Comparison of ENCODE assay signal across 8 cellular contexts in the genomic region with DNA sequence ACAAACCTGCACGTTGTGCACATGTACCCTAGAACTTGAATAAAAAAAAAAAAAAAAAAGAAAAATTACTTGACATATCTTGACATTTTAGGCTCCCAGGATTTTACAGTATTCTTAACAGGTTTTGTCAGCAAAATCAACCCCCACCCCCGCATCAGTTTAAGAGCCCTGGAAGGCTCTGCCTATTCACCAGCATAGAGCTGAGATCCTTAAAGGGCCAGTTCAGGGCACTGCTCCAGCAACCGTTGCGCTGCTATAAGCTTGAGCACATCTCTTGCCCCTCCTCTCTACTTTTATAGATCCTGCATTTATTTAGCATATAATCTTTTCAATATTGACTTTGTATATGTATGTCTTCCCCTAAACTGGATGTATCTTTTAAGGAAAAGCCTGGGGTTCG. TPM values are rescaled to one million over a fixed set of nuclear protein-coding genes. Genes with fewer than 3 reads are reported as not detected.
A peak's percentile ranks its signal among the peaks of the same experiment; 100 is the strongest.
DNase-seq lines count a peak whose midpoint lies in the region; ATAC-seq and TF ChIP-seq lines count a peak whose summit lies in the region.

No MANE protein-coding gene starts in this region.

- peak overlapping the region; percentile 92 for H3K4me2 ChIP-seq in IMR-90 (ENCODE audit: low read depth, low read length)

- no TSS peak for BruUV-seq in IMR-90 (replicated peaks; lab: Mats Ljungman, UMichigan)

- WGBS in IMR-90 (ENCODE audit: extremely low coverage in 2 of 2, insufficient read length in 1 of 2), 2 experiments, result no CpG with 5 or more reads among the region's 5 CpGs

- POLR2A ChIA-PET in IMR-90 (lab: Charles Lee; ENCODE audit: unreplicated experiment), result interaction anchor here (0.7 to 1.8 kb wide), 2 partner anchors 35 to 53 kb away, joined by 7 to 14 read pairs; a partner anchor contains a TSS

- H3K4me1 ChIP-seq in IMR-90 (ENCODE audit: control insufficient read depth, insufficient read depth, low read length) (peaks cover 2% of the 10 kb centered on the region; the same call in 1 of the 2 replicates), breast epithelium (no peaks in the 10 kb centered on the region), skeletal muscle tissue (ENCODE audit: control insufficient read depth in 3 of 3, insufficient read depth in 3 of 3, low read length in 3 of 3) (peaks cover 22 to 38% (median 22%) of the 10 kb centered on the region in 3 donors)

- CTCF ChIA-PET in IMR-90 (lab: Yijun Ruan, JAX), result interaction anchor here (1.1 kb wide), 1 partner anchor 352 kb away, joined by 4 read pairs; a partner anchor contains a TSS

- no peak overlapping the region for H2BK20ac ChIP-seq in IMR-90 (ENCODE audit: low read depth, low read length)

- H3K4me3 ChIP-seq in IMR-90 (ENCODE audit: insufficient read depth, low read depth, low read length), result peak overlapping the region; percentile 73
- H3K4me3 ChIP-seq in SK-N-MC, result peak overlapping the region; percentile 84
- H3K4me3 ChIP-seq in breast epithelium, result peak overlapping the region; percentile 85 to 97 (median 90)
- peak overlapping the region; percentile 90 to 98 (median 92) for H3K4me3 ChIP-seq in skeletal muscle tissue (ENCODE audit: low read length in 3 of 3)

- DNase-seq in NCI-H1417 (lab: John Stamatoyannopoulos, UW) (peak; percentile 51 to 81 (median 57)), NCI-H1417 treated with DMSO at 0.1 percent for 48 hours (lab: John Stamatoyannopoulos, UW) (no peak), IMR-90 (peak; percentile 59), SK-N-MC (ENCODE audit: low read depth, low spot score) (peak; percentile 20), breast epithelium (ENCODE audit: low spot score in 2 of 2) (peak in 1 of 2 donors; percentile 59), iPS-NIHi7 (ENCODE audit: extremely low spot score) (peak; percentile 66)

- in situ Hi-C loops in IMR-90 (cut with MboI; ENCODE audit: low sequenced_read_pairs), result no loop called here

- H2BK5ac ChIP-seq in IMR-90 (ENCODE audit: low read depth, low read length, poor library complexity, severe bottlenecking), result peak overlapping the region; percentile 92

- H4K91ac ChIP-seq in IMR-90 (ENCODE audit: insufficient read depth, low read depth, low read length), result no peak overlapping the region; the same call in 1 of the 2 replicates

- no peaks in the 10 kb centered on the region for H3K27me3 ChIP-seq in IMR-90 (ENCODE audit: control insufficient read depth, insufficient read depth, low read length)
- no peaks in the 10 kb centered on the region for H3K27me3 ChIP-seq in breast epithelium
- no peaks in the 10 kb centered on the region for H3K27me3 ChIP-seq in skeletal muscle tissue (ENCODE audit: control insufficient read depth in 3 of 3, insufficient read depth in 3 of 3, low read length in 3 of 3)

- H3K18ac ChIP-seq in IMR-90 (ENCODE audit: low read depth, low read length), result no peak overlapping the region; the same call in 1 of the 2 replicates

- dilution Hi-C loops in IMR-90 (cut with HindIII; ENCODE audit: low sequenced_read_pairs, unreplicated experiment), result no loop called here

- ATAC-seq in IMR-90 (ENCODE audit: low read depth) (peak; percentile 33), GM21381 (IDR thresholded peaks at IDR 0.05; ENCODE audit: unreplicated experiment) (no peak)

- H3K56ac ChIP-seq in IMR-90 (ENCODE audit: extremely low read depth, insufficient read depth, low read length), result no peak overlapping the region; the same call in 1 of the 2 replicates

- intact Hi-C loops in IMR-90 (cut with micrococcal nuclease) (no loop called here), breast epithelium (cut with DNase I; ENCODE audit: low total_unique reads) (loop anchor here (10.0 kb wide), 1 partner anchor 51 kb away; a partner anchor contains a TSS)

- H2AFZ ChIP-seq in IMR-90 (replicated peaks; ENCODE audit: low read length, poor library complexity), result peak overlapping the region; percentile 100

- H3K9ac ChIP-seq in IMR-90 (ENCODE audit: low read depth, low read length) (no peak overlapping the region; the same call in 1 of the 2 replicates), SK-N-MC (ENCODE audit: insufficient read length) (peak overlapping the region; percentile 82), skeletal muscle tissue (ENCODE audit: low read depth in 1 of 3, low read length in 3 of 3) (peak overlapping the region; percentile 69 to 86 (median 81))

- TF ChIP-seq POLR2A in IMR-90 (IDR thresholded peaks at IDR 0.05; ENCODE audit: low read depth, low read length), result no peak
- no peak for TF ChIP-seq POLR2A in breast epithelium (IDR thresholded peaks at IDR 0.05)

- TF ChIP-seq RAD21 in IMR-90 (IDR thresholded peaks at IDR 0.05; ENCODE audit: low read length), result no peak

- H3K9me3 ChIP-seq in IMR-90 (ENCODE audit: control insufficient read depth, insufficient read depth, low read length), result no peaks in the 10 kb centered on the region
- H3K9me3 ChIP-seq in SK-N-MC (ENCODE audit: low read depth, low read length), result no peaks in the 10 kb centered on the region
- no peaks in the 10 kb centered on the region for H3K9me3 ChIP-seq in breast epithelium
- H3K9me3 ChIP-seq in skeletal muscle tissue (ENCODE audit: control insufficient read depth in 3 of 3, low read length in 3 of 3), result no peaks in the 10 kb centered on the region

- H3K4ac ChIP-seq in IMR-90 (ENCODE audit: low read depth, low read length), result peak overlapping the region; percentile 94; the same call in 1 of the 2 replicates

- H4K5ac ChIP-seq in IMR-90 (ENCODE audit: low read depth, low read length), result no peak overlapping the region

- H2AK5ac ChIP-seq in IMR-90 (ENCODE audit: low read depth, low read length), result no peak overlapping the region

- peaks cover 39% of the 10 kb centered on the region for H4K20me1 ChIP-seq in IMR-90 (ENCODE audit: insufficient read depth, low read length)

- H3K79me1 ChIP-seq in IMR-90 (ENCODE audit: low read depth in 1 of 2, low read length in 2 of 2), result peaks cover 0 to 28% of the 10 kb centered on the region in 2 experiments; a peak in 1 of 4 replicates

- TF ChIP-seq CTCF in IMR-90 (conservative IDR thresholded peaks at IDR 0.05; ENCODE audit: low read depth, low read length), result no peak
- TF ChIP-seq CTCF in breast epithelium (IDR thresholded peaks at IDR 0.05), result no peak

- H2AK9ac ChIP-seq in IMR-90 (replicated peaks; ENCODE audit: low read depth, low read length, poor library complexity), result no peak overlapping the region

- H3K14ac ChIP-seq in IMR-90 (replicated peaks; ENCODE audit: low read depth, low read length), result peak overlapping the region; percentile 88

- H3K36me3 ChIP-seq in IMR-90 (ENCODE audit: control insufficient read depth, insufficient read depth, low read length), result peaks cover 8% of the 10 kb centered on the region
- peaks cover 29% of the 10 kb centered on the region for H3K36me3 ChIP-seq in SK-N-MC (ENCODE audit: insufficient read depth, low read length)
- no peaks in the 10 kb centered on the region for H3K36me3 ChIP-seq in breast epithelium
- H3K36me3 ChIP-seq in skeletal muscle tissue (ENCODE audit: control insufficient read depth in 3 of 3, insufficient read depth in 3 of 3, low read length in 3 of 3), result peaks cover 0 to 7% (median 6%) of the 10 kb centered on the region in 3 donors

- H3K23ac ChIP-seq in IMR-90 (ENCODE audit: low read depth, low read length), result peak overlapping the region; percentile 80; the same call in 1 of the 2 replicates

- no peak overlapping the region for H2BK120ac ChIP-seq in IMR-90 (ENCODE audit: low read depth, low read length)

- peak overlapping the region; percentile 73 to 98 for H4K8ac ChIP-seq in IMR-90 (ENCODE audit: low read depth in 2 of 2, low read length in 2 of 2)

- H3K9me1 ChIP-seq in IMR-90 (ENCODE audit: insufficient read depth, low read length), result peaks cover 4% of the 10 kb centered on the region

- no peak overlapping the region for H3K27ac ChIP-seq in IMR-90 (ENCODE audit: insufficient read depth, low read length)
- peak overlapping the region; percentile 68 for H3K27ac ChIP-seq in SK-N-MC
- peak overlapping the region; percentile 91 to 92 for H3K27ac ChIP-seq in breast epithelium
- peak overlapping the region; percentile 87 for H3K27ac ChIP-seq in skeletal muscle tissue (ENCODE audit: low read depth, low read length)

- peak overlapping the region; percentile 96; the same call in 1 of the 3 replicates for H2BK15ac ChIP-seq in IMR-90 (ENCODE audit: low read depth, low read length)

TF ChIP-seq in IMR-90, 13 proteins besides CTCF, POLR2A, EP300 and RAD21 (continues in another document):
- TF ChIP-seq CEBPB (IDR thresholded peaks at IDR 0.05; ENCODE audit: low read depth, low read length) (no peak), NFE2L2 (IDR thresholded peaks at IDR 0.05; ENCODE audit: low read depth, low read length) (no peak)
- TF ChIP-seq, protein P1, sequence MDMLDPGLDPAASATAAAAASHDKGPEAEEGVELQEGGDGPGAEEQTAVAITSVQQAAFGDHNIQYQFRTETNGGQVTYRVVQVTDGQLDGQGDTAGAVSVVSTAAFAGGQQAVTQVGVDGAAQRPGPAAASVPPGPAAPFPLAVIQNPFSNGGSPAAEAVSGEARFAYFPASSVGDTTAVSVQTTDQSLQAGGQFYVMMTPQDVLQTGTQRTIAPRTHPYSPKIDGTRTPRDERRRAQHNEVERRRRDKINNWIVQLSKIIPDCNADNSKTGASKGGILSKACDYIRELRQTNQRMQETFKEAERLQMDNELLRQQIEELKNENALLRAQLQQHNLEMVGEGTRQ (IDR thresholded peaks at IDR 0.05; ENCODE audit: low read depth, low read length), result no peak

RNA-seq across cellular contexts. Expression of a gene that starts 0.7 kb away (rescaled TPM):
- total RNA-seq in IMR-90 (2012; rRNA removed) (213 and 280 TPM in 2 replicates), breast epithelium (10 to 100 TPM; 76.8 to 92.2 (median 86.2) TPM), skeletal muscle tissue (75.2 TPM)
- polyA plus RNA-seq in IMR-90 (2012; rRNA removed), result 24.2 and 29.8 TPM in 2 replicates
- polyA plus RNA-seq in IMR-90 (2012; cell fraction: cytosol; rRNA removed), result 10.3 and 25.1 TPM in 2 replicates
- polyA plus RNA-seq in IMR-90 (2012; cell fraction: nucleus; rRNA removed; ENCODE audit: low replicate concordance), result 7.3 and 18.9 TPM in 2 replicates

RNA-seq across cellular contexts. Expression of a gene that starts 35.2 kb away (rescaled TPM):
- total RNA-seq in IMR-90 (2012; rRNA removed) (6.7 and 7.3 TPM in 2 replicates), breast epithelium (10 to 100 TPM; 45.2 to 86.7 (median 49.5) TPM), skeletal muscle tissue (16.2 TPM)
- polyA plus RNA-seq in IMR-90 (2012; rRNA removed), result 29.7 and 30.3 TPM in 2 replicates
- polyA plus RNA-seq in IMR-90 (2012; cell fraction: cytosol; rRNA removed), result 13.2 and 30.9 TPM in 2 replicates
- polyA plus RNA-seq in IMR-90 (2012; cell fraction: nucleus; rRNA removed; ENCODE audit: low replicate concordance), result 68.9 and 117 TPM in 2 replicates

RNA-seq across cellular contexts. Expression of a gene that starts 45.2 kb away (rescaled TPM):
- total RNA-seq in IMR-90 (2012; rRNA removed), result 8.2 and 17.2 TPM in 2 replicates
- polyA plus RNA-seq in IMR-90 (2012; rRNA removed), result 7.5 and 9.1 TPM in 2 replicates
- polyA plus RNA-seq in IMR-90 (2012; cell fraction: cytosol; rRNA removed), result 4.5 and 6.9 TPM in 2 replicates
- 18.6 and 18.8 TPM in 2 replicates for polyA plus RNA-seq in IMR-90 (2012; cell fraction: nucleus; rRNA removed; ENCODE audit: low replicate concordance)
- 100 to 1,000 TPM in 1 of 3 donors, 10 to 100 TPM in 2; 26.9 to 110 (median 57.0) TPM for total RNA-seq in breast epithelium
- 21.4 TPM for total RNA-seq in skeletal muscle tissue

RNA-seq across cellular contexts. Expression of a gene that starts 55.8 kb away (rescaled TPM):
- 1,558 and 2,558 TPM in 2 replicates for total RNA-seq in IMR-90 (2012; rRNA removed)
- polyA plus RNA-seq in IMR-90 (2012; rRNA removed), result 3,760 and 3,780 TPM in 2 replicates
- polyA plus RNA-seq in IMR-90 (2012; cell fraction: cytosol; rRNA removed), result 3,517 and 4,395 TPM in 2 replicates
- 1,556 and 1,814 TPM in 2 replicates for polyA plus RNA-seq in IMR-90 (2012; cell fraction: nucleus; rRNA removed; ENCODE audit: low replicate concordance)
- total RNA-seq in breast epithelium, result 1,000 to 10,000 TPM in 2 of 3 donors, 100 to 1,000 TPM in 1; 602 to 1,663 (median 1,380) TPM
- 103 TPM for total RNA-seq in skeletal muscle tissue
